ENCODE assay signal across 8 cellular contexts in genomic region chr3:47421741-47422649, GRCh38. TPM values are rescaled to one million over a fixed set of nuclear protein-coding genes. Genes with fewer than 3 reads are reported as not detected.
DNase-seq lines count a peak whose midpoint lies in the region; ATAC-seq and TF ChIP-seq lines count a peak whose summit lies in the region.

No MANE protein-coding gene starts in this region.

- CTCF ChIA-PET in activated naive CD4-positive, alpha-beta T cell treated with anti-CD3 and anti-CD28 coated beads for 36 hours (lab: Charles Lee) = interaction anchor here (0.5 to 4.7 kb wide), 21 partner anchors 12 to 667 kb away, joined by 3 to 75 read pairs (median 4); partner anchors contain the start of genes ELP6 and SCAP

- TF ChIP-seq CTCF in natural killer cell (IDR thresholded peaks at IDR 0.05) = no peak

- H3K4me1 Mint-ChIP-seq in activated naive CD4-positive, alpha-beta T cell treated with anti-CD3 and anti-CD28 coated beads for 36 hours (ENCODE audit: low read depth) = peaks cover 12% of the 10 kb centered on the region
- H3K4me1 Mint-ChIP-seq in effector memory CD8-positive, alpha-beta T cell (ENCODE audit: low read depth in 2 of 2) = peaks cover 15 to 24% of the 10 kb centered on the region in 2 donors
- peaks cover 14 to 30% of the 10 kb centered on the region in 2 donors for H3K4me1 Mint-ChIP-seq in natural killer cell

- no peaks in the 10 kb centered on the region for H3K27me3 Mint-ChIP-seq in activated naive CD4-positive, alpha-beta T cell treated with anti-CD3 and anti-CD28 coated beads for 36 hours (ENCODE audit: low read depth)
- H3K27me3 Mint-ChIP-seq in effector memory CD8-positive, alpha-beta T cell = no peaks in the 10 kb centered on the region
- no peaks in the 10 kb centered on the region for H3K27me3 Mint-ChIP-seq in natural killer cell (ENCODE audit: low read depth in 2 of 2)

- peak overlapping the region; percentile 98 for H3K27ac Mint-ChIP-seq in activated naive CD4-positive, alpha-beta T cell treated with anti-CD3 and anti-CD28 coated beads for 36 hours
- peak overlapping the region; percentile 97 to 99 for H3K27ac Mint-ChIP-seq in effector memory CD8-positive, alpha-beta T cell
- H3K27ac Mint-ChIP-seq in natural killer cell = peak overlapping the region; percentile 86 to 91

- no peaks in the 10 kb centered on the region for H3K9me3 Mint-ChIP-seq in activated naive CD4-positive, alpha-beta T cell treated with anti-CD3 and anti-CD28 coated beads for 36 hours
- H3K9me3 Mint-ChIP-seq in effector memory CD8-positive, alpha-beta T cell = no peaks in the 10 kb centered on the region
- no peaks in the 10 kb centered on the region for H3K9me3 Mint-ChIP-seq in natural killer cell

- no peak overlapping the region for H3K4me3 Mint-ChIP-seq in activated naive CD4-positive, alpha-beta T cell treated with anti-CD3 and anti-CD28 coated beads for 36 hours
- no peak overlapping the region for H3K4me3 Mint-ChIP-seq in effector memory CD8-positive, alpha-beta T cell
- no peak overlapping the region for H3K4me3 Mint-ChIP-seq in natural killer cell

- intact Hi-C loops in activated naive CD4-positive, alpha-beta T cell treated with anti-CD3 and anti-CD28 coated beads for 36 hours (cut with micrococcal nuclease) = loop anchor here (1.0 to 10.0 kb wide), 6 partner anchors 42 to 573 kb away; partner anchors contain the start of gene ELP6
- intact Hi-C loops in natural killer cell (cut with micrococcal nuclease) = loop anchor here (1.0 kb wide), 3 partner anchors 54 to 367 kb away; partner anchors contain the start of gene ELP6

- H3K36me3 Mint-ChIP-seq in activated naive CD4-positive, alpha-beta T cell treated with anti-CD3 and anti-CD28 coated beads for 36 hours (ENCODE audit: low read depth) = peaks cover 7% of the 10 kb centered on the region
- H3K36me3 Mint-ChIP-seq in effector memory CD8-positive, alpha-beta T cell (ENCODE audit: insufficient read depth) = peaks cover 9% of the 10 kb centered on the region
- no peaks in the 10 kb centered on the region for H3K36me3 Mint-ChIP-seq in natural killer cell

- DNase-seq in activated naive CD4-positive, alpha-beta T cell treated with anti-CD3 and anti-CD28 coated beads for 36 hours = peak; percentile 37
- no peak for DNase-seq in activated naive CD4-positive, alpha-beta T cell treated with anti-CD3 and anti-CD28 coated beads, Interleukin-2, amount 50 U/mL, for 16 hours
- no peak for DNase-seq in effector memory CD8-positive, alpha-beta T cell
- DNase-seq in natural killer cell = no peak

- peak; percentile 12; the same call in 2 of the 3 replicates for ATAC-seq in SK-N-SH treated with all-trans-retinoic acid at 6 μM for 48 hours
- no peak for ATAC-seq in effector memory CD8-positive, alpha-beta T cell (replicated peaks)
- no peak for ATAC-seq in natural killer cell
- ATAC-seq in HG02759 (IDR thresholded peaks at IDR 0.05; ENCODE audit: unreplicated experiment) = no peak
- no peak for ATAC-seq in GM21737 (IDR thresholded peaks at IDR 0.05; ENCODE audit: unreplicated experiment)
- no peak for ATAC-seq in GM21367 (IDR thresholded peaks at IDR 0.05; ENCODE audit: unreplicated experiment)

TF ChIP-seq in SK-N-SH treated with all-trans-retinoic acid at 6 μM for 48 hours, 23 proteins besides CTCF, POLR2A, EP300 and RAD21:
- no peak for TF ChIP-seq TOX (CRISPR knock-in tag; IDR thresholded peaks at IDR 0.05; ENCODE audit: borderline replicate concordance)
- no peak for TF ChIP-seq ARNTL (CRISPR knock-in tag; IDR thresholded peaks at IDR 0.05; ENCODE audit: borderline replicate concordance, low read depth)
- no peak for TF ChIP-seq ZFP30 (CRISPR knock-in tag; IDR thresholded peaks at IDR 0.05)
- no peak for TF ChIP-seq CSRNP3 (CRISPR knock-in tag; IDR thresholded peaks at IDR 0.05)
- no peak for TF ChIP-seq ZNF8 (CRISPR knock-in tag; IDR thresholded peaks at IDR 0.05)
- TF ChIP-seq PATZ1 (CRISPR knock-in tag; IDR thresholded peaks at IDR 0.05; ENCODE audit: borderline replicate concordance) = no peak

RNA-seq across cellular contexts. Expression of gene PTPN23, which starts 41.2 kb away (rescaled TPM):
- 10 to 100 TPM; 18.7 to 21.6 TPM for total RNA-seq in activated naive CD4-positive, alpha-beta T cell treated with anti-CD3 and anti-CD28 coated beads for 36 hours
- total RNA-seq in natural killer cell = 10 to 100 TPM; 49.3 to 73.6 (median 52.0) TPM

RNA-seq across cellular contexts. Expression of gene SCAP, which starts 53.7 kb away (rescaled TPM):
- 10 to 100 TPM; 31.6 to 34.7 TPM for total RNA-seq in activated naive CD4-positive, alpha-beta T cell treated with anti-CD3 and anti-CD28 coated beads for 36 hours
- total RNA-seq in natural killer cell = 100 to 1,000 TPM in 1 of 3 donors, 10 to 100 TPM in 2; 63.9 to 104 (median 82.7) TPM
